ENCODE assay signal across 10 cellular contexts in the genomic region with DNA sequence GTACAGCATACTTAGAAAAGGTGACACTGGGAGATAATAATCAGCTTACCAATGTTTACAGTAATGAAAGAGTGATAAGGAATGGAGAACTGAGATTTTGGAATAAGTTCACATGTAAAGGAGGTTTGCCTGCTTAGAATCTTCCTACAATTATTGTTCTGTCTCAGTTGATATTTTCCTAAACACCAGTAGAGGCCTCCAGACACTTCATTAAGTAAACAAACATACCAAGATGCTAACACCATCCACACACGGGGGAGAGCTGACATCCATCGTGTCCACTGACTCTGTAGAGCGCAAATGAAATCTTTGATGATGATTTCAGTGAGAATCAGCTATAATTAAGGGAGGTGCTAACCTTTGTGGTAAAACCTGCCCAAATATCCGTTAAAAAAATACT.
DNase-seq lines count a peak whose midpoint lies in the region; ATAC-seq and TF ChIP-seq lines count a peak whose summit lies in the region.
"Had no signal": no experiment of that assay in that cellular context is flagged by ENCODE, and none has a peak within 500 bp of the region (broad histone marks: within the 10 kb centered on the region; RNA-seq: fewer than 3 reads in every experiment).

No MANE protein-coding gene starts in this region.

- H3K4me3 ChIP-seq in Panc1 (ENCODE audit: low read depth in 2 of 2, low read length in 2 of 2): no peak overlapping the region
- H3K4me3 ChIP-seq in testis: no peak overlapping the region
- H3K4me3 ChIP-seq: BLaER1 had no signal

- H3K9me3 ChIP-seq in Panc1 (ENCODE audit: control insufficient read depth, insufficient read depth, low read depth, low read length) (no peaks in the 10 kb centered on the region), testis (no peaks in the 10 kb centered on the region)
- H3K9me3 ChIP-seq: BLaER1 had no signal

- H3K4me1 ChIP-seq in Panc1 (ENCODE audit: control insufficient read depth, insufficient read depth, low read length) (peaks cover 13% of the 10 kb centered on the region), testis (no peaks in the 10 kb centered on the region)
- H3K4me1 ChIP-seq: BLaER1 had no signal

- WGBS in testis, 2 donors: 30 to 33% methylated on average over 4 of the region's 4 CpGs

- no peaks in the 10 kb centered on the region for H3K27me3 Mint-ChIP-seq in activated T-cell treated with anti-CD3 and anti-CD28 coated beads, Interleukin-2, amount 50 U/mL, for 72 hours (ENCODE audit: low read depth)

- POLR2A ChIA-PET in Panc1 (lab: Charles Lee): interaction anchor here (0.6 kb wide), 1 partner anchor 87 kb away, joined by 3 read pairs; no protein-coding TSS in a partner anchor

- in situ Hi-C loops in Panc1 (cut with HindIII; ENCODE audit: low pct_unique_long_range_greater_than_20kb, low sequenced_read_pairs): no loop called here

- no peaks in the 10 kb centered on the region for H3K4me1 Mint-ChIP-seq in activated T-cell treated with anti-CD3 and anti-CD28 coated beads, Interleukin-2, amount 50 U/mL, for 72 hours (ENCODE audit: low read depth)

- intact Hi-C loops in Panc1 (cut with micrococcal nuclease; ENCODE audit: unreplicated experiment) (no loop called here), testis (cut with DNase I; ENCODE audit: low total_unique reads) (no loop called here)

- H3K9me3 Mint-ChIP-seq in activated T-cell treated with anti-CD3 and anti-CD28 coated beads, Interleukin-2, amount 50 U/mL, for 72 hours: peaks cover 0 to 4% of the 10 kb centered on the region in 2 donors

- DNase-seq in NCI-H524 (lab: John Stamatoyannopoulos, UW) (peak; percentile 8 to 44), NCI-H524 treated with DMSO at 0.1 percent for 48 hours (lab: John Stamatoyannopoulos, UW) (no peak), Panc1 (ENCODE audit: low read depth, low spot score) (peak; percentile 28), foreskin melanocyte (peak; percentile 15), testis (peak; percentile 26), iPS-NIHi7 (ENCODE audit: extremely low spot score) (no peak)
- no peak for DNase-seq in activated CD4-positive, alpha-beta T cell treated with anti-CD3 and anti-CD28 coated beads for 1 hour
- DNase-seq in activated T-cell treated with anti-CD3 and anti-CD28 coated beads, Interleukin-2, amount 50 U/mL, for 72 hours: no peak
- DNase-seq: activated CD4-positive, alpha-beta T cell treated with anti-CD3 and anti-CD28 coated beads, Interleukin-2, amount 50 U/mL, for 4 hours had no signal

- no peak overlapping the region for H3K4me3 Mint-ChIP-seq in activated T-cell treated with anti-CD3 and anti-CD28 coated beads, Interleukin-2, amount 50 U/mL, for 72 hours

- CTCF ChIA-PET in Panc1 (lab: Charles Lee): interaction anchor here (0.6 kb wide), 2 partner anchors 28 to 165 kb away, joined by 3 read pairs; no protein-coding TSS in a partner anchor

- TF ChIP-seq POLR2A in testis (IDR thresholded peaks at IDR 0.05): no peak

- no peak overlapping the region for H3K27ac Mint-ChIP-seq in activated T-cell treated with anti-CD3 and anti-CD28 coated beads, Interleukin-2, amount 50 U/mL, for 72 hours

- no peaks in the 10 kb centered on the region for H3K36me3 ChIP-seq in Panc1 (ENCODE audit: control insufficient read depth, insufficient read depth, low read length)
- no peaks in the 10 kb centered on the region for H3K36me3 ChIP-seq in testis (ENCODE audit: low read depth, missing control alignments)
- H3K36me3 ChIP-seq: BLaER1 had no signal

- no TSS peak for BruUV-seq in Panc1 (replicated peaks; lab: Mats Ljungman, UMichigan)

- ATAC-seq in Panc1: peak; percentile 84; the same call in 1 of the 2 replicates
- no peak for ATAC-seq in activated T-cell treated with anti-CD3 and anti-CD28 coated beads, Interleukin-2, amount 50 U/mL, for 72 hours (replicated peaks in 1 of 2)

- no peaks in the 10 kb centered on the region for H3K36me3 Mint-ChIP-seq in activated T-cell treated with anti-CD3 and anti-CD28 coated beads, Interleukin-2, amount 50 U/mL, for 72 hours (ENCODE audit: insufficient read depth in 2 of 2)

- TF ChIP-seq CTCF in Panc1 (IDR thresholded peaks at IDR 0.05) (peak; percentile 55; the same call in 1 of the 2 replicates), testis (IDR thresholded peaks at IDR 0.05) (peak in 1 of 3 experiments; percentile 22)

- H3K27ac ChIP-seq in Panc1 (ENCODE audit: low read length) (peak overlapping the region; percentile 1; the same call in 1 of the 2 replicates), testis (no peak overlapping the region)
- H3K27ac ChIP-seq: BLaER1 had no signal

- H3K27me3 ChIP-seq in Panc1 (ENCODE audit: control insufficient read depth, insufficient read depth, low read length) (no peaks in the 10 kb centered on the region), testis (no peaks in the 10 kb centered on the region)
- H3K27me3 ChIP-seq: BLaER1 had no signal

Comparison
In these comparisons a context has a peak if more than half of its experiments do, and no peak if none do; other contexts are left out.
1. DNase-seq: peak in NCI-H524 (2 of 2), Panc1 (single experiment), foreskin melanocyte (single experiment) and testis (single experiment); none in NCI-H524 treated with DMSO at 0.1 percent for 48 hours (single experiment), activated CD4-positive, alpha-beta T cell treated with anti-CD3 and anti-CD28 coated beads for 1 hour (single experiment), activated T-cell treated with anti-CD3 and anti-CD28 coated beads, Interleukin-2, amount 50 U/mL, for 72 hours (0 of 2) and iPS-NIHi7 (single experiment).